ENCODE assay signal across 14 cellular contexts in genomic region chr12:62268956-62269355, GRCh38. TPM values are rescaled to one million over a fixed set of nuclear protein-coding genes. Genes with fewer than 3 reads are reported as not detected.
DNase-seq lines count a peak whose midpoint lies in the region; ATAC-seq and TF ChIP-seq lines count a peak whose summit lies in the region.
"Had no signal": no experiment of that assay in that cellular context is flagged by ENCODE, and none has a peak within 500 bp of the region (broad histone marks: within the 10 kb centered on the region; RNA-seq: fewer than 3 reads in every experiment).

No MANE protein-coding gene starts in this region.

- no TSS peak for BruUV-seq in MCF 10A (replicated peaks; lab: Mats Ljungman, UMichigan)

- DNase-seq in MCF 10A (ENCODE audit: unreplicated experiment) (peak; percentile 77), breast epithelium (ENCODE audit: low spot score in 2 of 2) (no peak), fibroblast of the conjunctiva (ENCODE audit: low read depth) (peak; percentile 17), Karpas-422 (no peak), NCI-H2081 treated with DMSO at 0.1 percent for 48 hours (lab: John Stamatoyannopoulos, UW) (no peak)
- no peak for DNase-seq in activated naive CD8-positive, alpha-beta T cell treated with anti-CD3 and anti-CD28 coated beads for 36 hours
- DNase-seq: glutamatergic neuron, NCI-H1048, NCI-H524, SHP77, WERI-Rb-1 had no signal

- H3K4me1 Mint-ChIP-seq in MCF 10A (ENCODE audit: insufficient read depth, unreplicated experiment): peaks cover 47% of the 10 kb centered on the region
- H3K4me1 Mint-ChIP-seq in activated naive CD8-positive, alpha-beta T cell treated with anti-CD3 and anti-CD28 coated beads for 36 hours: peaks cover 73% of the 10 kb centered on the region

- ATAC-seq in GM19452 (IDR thresholded peaks at IDR 0.05; ENCODE audit: unreplicated experiment): no peak
- no peak for ATAC-seq in GM19035 (IDR thresholded peaks at IDR 0.05; ENCODE audit: unreplicated experiment)
- ATAC-seq: left lobe of liver had no signal

- H4K20me1 ChIP-seq in Karpas-422 (ENCODE audit: insufficient read depth, low read depth, low read length): peaks cover 6% of the 10 kb centered on the region; the same call in 1 of the 2 replicates

- H3K79me2 ChIP-seq in Karpas-422 (ENCODE audit: low read length): peaks cover 100% of the 10 kb centered on the region

- H3K27me3 Mint-ChIP-seq in MCF 10A (ENCODE audit: insufficient read depth, unreplicated experiment): no peaks in the 10 kb centered on the region
- H3K27me3 Mint-ChIP-seq in activated naive CD8-positive, alpha-beta T cell treated with anti-CD3 and anti-CD28 coated beads for 36 hours: no peaks in the 10 kb centered on the region

- TF ChIP-seq CTCF in MCF 10A (IDR thresholded peaks at IDR 0.05; ENCODE audit: unreplicated experiment): no peak
- TF ChIP-seq CTCF in breast epithelium (IDR thresholded peaks at IDR 0.05): no peak

- no peak overlapping the region for H2AFZ ChIP-seq in Karpas-422 (ENCODE audit: low read length)

- H3K27me3 ChIP-seq in breast epithelium (no peaks in the 10 kb centered on the region), Karpas-422 (ENCODE audit: low read length) (no peaks in the 10 kb centered on the region)

- H3K36me3 ChIP-seq in breast epithelium (no peaks in the 10 kb centered on the region), Karpas-422 (ENCODE audit: insufficient read depth, low read length) (peaks cover 34% of the 10 kb centered on the region; the same call in 1 of the 2 replicates)
- H3K36me3 ChIP-seq: WERI-Rb-1 had no signal

- H3K4me1 ChIP-seq in breast epithelium: no peaks in the 10 kb centered on the region
- peaks cover 36% of the 10 kb centered on the region for H3K4me1 ChIP-seq in Karpas-422 (ENCODE audit: low read length)

- H3K27ac ChIP-seq in breast epithelium: no peak overlapping the region
- no peak overlapping the region for H3K27ac ChIP-seq in Karpas-422 (ENCODE audit: low read length)
- H3K27ac ChIP-seq: WERI-Rb-1 had no signal

- H3K4me3 ChIP-seq in breast epithelium: no peak overlapping the region
- H3K4me3 ChIP-seq in Karpas-422 (ENCODE audit: low read length): no peak overlapping the region

- H3K9ac ChIP-seq in Karpas-422 (ENCODE audit: low read length): no peak overlapping the region

- intact Hi-C loops in MCF 10A (cut with micrococcal nuclease) (loop anchor here (10.0 kb wide), 2 partner anchors 126 to 336 kb away; no protein-coding TSS in a partner anchor), breast epithelium (cut with DNase I; ENCODE audit: low total_unique reads) (no loop called here)

- no peak for TF ChIP-seq POLR2A in breast epithelium (IDR thresholded peaks at IDR 0.05)

- POLR2A ChIA-PET in MCF 10A (lab: Yijun Ruan, JAX): interaction anchor here (0.7 to 1.8 kb wide), 5 partner anchors 9 to 636 kb away, joined by 3 to 13 read pairs (median 4); partner anchors contain the start of gene USP15

- no peak overlapping the region for H3K4me2 ChIP-seq in Karpas-422 (ENCODE audit: low read depth, low read length, poor library complexity, severe bottlenecking)

- CTCF ChIA-PET in MCF 10A (lab: Yijun Ruan, JAX): interaction anchor here (0.6 to 1.1 kb wide), 2 partner anchors 37 to 76 kb away, joined by 3 to 4 read pairs; no protein-coding TSS in a partner anchor

- H3K9me3 ChIP-seq in breast epithelium (no peaks in the 10 kb centered on the region), Karpas-422 (ENCODE audit: low read length) (no peaks in the 10 kb centered on the region)

- H3K9me3 Mint-ChIP-seq in MCF 10A (ENCODE audit: unreplicated experiment): no peaks in the 10 kb centered on the region
- H3K9me3 Mint-ChIP-seq in activated naive CD8-positive, alpha-beta T cell treated with anti-CD3 and anti-CD28 coated beads for 36 hours: no peaks in the 10 kb centered on the region

- H3K4me3 Mint-ChIP-seq in MCF 10A (ENCODE audit: unreplicated experiment): peak overlapping the region; percentile 18
- H3K4me3 Mint-ChIP-seq in activated naive CD8-positive, alpha-beta T cell treated with anti-CD3 and anti-CD28 coated beads for 36 hours: peak overlapping the region; percentile 33

- peak overlapping the region; percentile 36 for H3K27ac Mint-ChIP-seq in MCF 10A (ENCODE audit: low read depth, unreplicated experiment)
- peak overlapping the region; percentile 57 for H3K27ac Mint-ChIP-seq in activated naive CD8-positive, alpha-beta T cell treated with anti-CD3 and anti-CD28 coated beads for 36 hours

- peaks cover 7% of the 10 kb centered on the region for H3K36me3 Mint-ChIP-seq in MCF 10A (ENCODE audit: insufficient read depth, unreplicated experiment)
- peaks cover 32% of the 10 kb centered on the region for H3K36me3 Mint-ChIP-seq in activated naive CD8-positive, alpha-beta T cell treated with anti-CD3 and anti-CD28 coated beads for 36 hours

- no peaks in the 10 kb centered on the region for H3K9me2 ChIP-seq in Karpas-422 (replicated peaks; ENCODE audit: insufficient read depth, low read length)

RNA-seq across cellular contexts. Expression of gene USP15, which starts 8.8 kb away (rescaled TPM):
- total RNA-seq in MCF 10A (2022) (63.6 and 71.0 TPM in 2 replicates), breast epithelium (100 to 1,000 TPM in 2 of 3 donors, 10 to 100 TPM in 1; 65.9 to 234 (median 110) TPM)
- total RNA-seq in activated naive CD8-positive, alpha-beta T cell treated with anti-CD3 and anti-CD28 coated beads for 36 hours: 100 to 1,000 TPM; 118 to 137 TPM
- total RNA-seq in Karpas-422 (2014; rRNA removed; shearing (Covaris generic); ENCODE audit: low replicate concordance): 84.3 and 96.0 TPM in 2 replicates

Comparison
In these comparisons a context has a peak if more than half of its experiments do, and no peak if none do; other contexts are left out.
1. DNase-seq: peak in MCF 10A (single experiment) and fibroblast of the conjunctiva (single experiment); none in breast epithelium (0 of 2), activated naive CD8-positive, alpha-beta T cell treated with anti-CD3 and anti-CD28 coated beads for 36 hours (single experiment), Karpas-422 (single experiment) and NCI-H2081 treated with DMSO at 0.1 percent for 48 hours (single experiment).